In the genomic region with DNA sequence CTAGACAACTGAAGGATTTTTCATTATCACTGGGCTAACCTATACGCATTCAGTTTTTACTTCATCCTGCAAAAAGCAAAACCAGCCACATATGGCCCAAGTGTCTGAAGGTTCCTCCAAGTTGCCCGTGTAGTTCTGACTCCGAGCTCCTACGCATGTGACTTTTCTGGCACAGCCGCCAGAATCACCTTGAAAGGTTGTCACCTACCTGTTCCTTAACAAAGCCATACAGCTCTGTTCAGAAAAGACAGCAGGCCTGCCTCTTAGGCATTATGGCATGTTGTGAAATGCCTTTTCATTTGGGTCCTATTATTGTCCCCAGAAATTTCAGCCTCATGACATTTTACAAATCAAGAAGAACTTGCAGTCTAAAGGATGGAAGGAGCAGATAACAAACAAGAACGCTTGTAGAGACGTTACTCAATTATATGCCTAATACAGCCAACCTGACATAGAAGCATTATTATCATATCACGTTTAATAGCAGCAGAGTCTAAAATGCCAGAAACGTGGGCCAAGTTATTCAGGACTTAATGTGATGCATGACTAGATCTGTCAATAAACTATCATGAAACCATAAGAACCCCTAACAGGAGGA, we compare ENCODE assay signal across 20 cellular contexts.
"Had no signal": no experiment of that assay in that cellular context is flagged by ENCODE, and none has a peak within 500 bp of the region (broad histone marks: within the 10 kb centered on the region; RNA-seq: fewer than 3 reads in every experiment).

No MANE protein-coding gene starts in this region.

- H3K9me3 ChIP-seq: vagina had no signal

- H3K36me3 ChIP-seq: vagina had no signal

- H3K4me3 ChIP-seq: lung, vagina had no signal

- ATAC-seq: activated CD4-positive, alpha-beta T cell treated with anti-CD3 and anti-CD28 coated beads for 36 hours; activated naive CD4-positive, alpha-beta T cell treated with anti-CD3 and anti-CD28 coated beads, Interleukin-2, amount 50 U/mL, for 72 hours; foreskin keratinocyte; sciatic nerve; stimulated activated effector memory CD8-positive, alpha-beta T cell treated with anti-CD3 and anti-CD28 coated beads, Interleukin-12 subunit alpha, Interleukin-12 subunit beta, amount 100 ng/mL, for 72 hours had no signal

- H3K27ac Mint-ChIP-seq: activated CD4-positive, alpha-beta memory T cell treated with anti-CD3 and anti-CD28 coated beads for 36 hours; activated CD4-positive, alpha-beta T cell treated with anti-CD3 and anti-CD28 coated beads for 36 hours; activated naive CD4-positive, alpha-beta T cell treated with anti-CD3 and anti-CD28 coated beads, Interleukin-2, amount 50 U/mL, for 72 hours; activated T-helper 1 cell treated with anti-CD3 and anti-CD28 coated beads, Interleukin-12 subunit alpha, Interleukin-12 subunit beta, Interleukin-2, Interleukin-4 antibody, amounts not matched to agents 30 ng/mL and 10 ng/mL and 1 ng/mL, durations not matched to agents 14 hours and 24 hours and 36 hours; endodermal cell; stimulated activated effector memory CD8-positive, alpha-beta T cell treated with anti-CD3 and anti-CD28 coated beads, Interleukin-12 subunit alpha, Interleukin-12 subunit beta, amount 100 ng/mL, for 72 hours had no signal

- H3K27ac ChIP-seq: epithelial cell of prostate, foreskin keratinocyte, vagina had no signal

- DNase-seq: activated CD4-positive, alpha-beta memory T cell treated with anti-CD3 and anti-CD28 coated beads for 36 hours; activated CD4-positive, alpha-beta T cell treated with anti-CD3 and anti-CD28 coated beads for 36 hours; activated gamma-delta T cell treated with Interleukin-2 at 50 U/mL for 16 hours; activated T-cell treated with anti-CD3 and anti-CD28 coated beads for 4 hours; dermis blood vessel endothelial cell; endodermal cell; foreskin keratinocyte; hypothalamus; islet precursor cell; stimulated activated CD4-positive, alpha-beta T cell treated with anti-CD3 and anti-CD28 coated beads, Interleukin-4, amount 100 ng/mL, for 24 hours; SW 1271; T-helper 2 cell had no signal

- H3K4me3 Mint-ChIP-seq: activated CD4-positive, alpha-beta memory T cell treated with anti-CD3 and anti-CD28 coated beads for 36 hours; activated CD4-positive, alpha-beta T cell treated with anti-CD3 and anti-CD28 coated beads for 36 hours; activated T-helper 1 cell treated with anti-CD3 and anti-CD28 coated beads, Interleukin-12 subunit alpha, Interleukin-12 subunit beta, Interleukin-2, Interleukin-4 antibody, amounts not matched to agents 30 ng/mL and 10 ng/mL and 1 ng/mL, durations not matched to agents 14 hours and 24 hours and 36 hours; endodermal cell; neural crest cell; stimulated activated effector memory CD8-positive, alpha-beta T cell treated with anti-CD3 and anti-CD28 coated beads, Interleukin-12 subunit alpha, Interleukin-12 subunit beta, amount 100 ng/mL, for 72 hours had no signal

- H3K9me3 Mint-ChIP-seq: activated CD4-positive, alpha-beta memory T cell treated with anti-CD3 and anti-CD28 coated beads for 36 hours; activated naive CD4-positive, alpha-beta T cell treated with anti-CD3 and anti-CD28 coated beads, Interleukin-2, amount 50 U/mL, for 72 hours; activated T-helper 1 cell treated with anti-CD3 and anti-CD28 coated beads, Interleukin-12 subunit alpha, Interleukin-12 subunit beta, Interleukin-2, Interleukin-4 antibody, amounts not matched to agents 30 ng/mL and 10 ng/mL and 1 ng/mL, durations not matched to agents 14 hours and 24 hours and 36 hours; endodermal cell; neural crest cell; stimulated activated effector memory CD8-positive, alpha-beta T cell treated with anti-CD3 and anti-CD28 coated beads, Interleukin-12 subunit alpha, Interleukin-12 subunit beta, amount 100 ng/mL, for 72 hours had no signal

- H3K36me3 Mint-ChIP-seq: activated CD4-positive, alpha-beta memory T cell treated with anti-CD3 and anti-CD28 coated beads for 36 hours; activated naive CD4-positive, alpha-beta T cell treated with anti-CD3 and anti-CD28 coated beads, Interleukin-2, amount 50 U/mL, for 72 hours; stimulated activated effector memory CD8-positive, alpha-beta T cell treated with anti-CD3 and anti-CD28 coated beads, Interleukin-12 subunit alpha, Interleukin-12 subunit beta, amount 100 ng/mL, for 72 hours had no signal

- H3K27me3 ChIP-seq: foreskin keratinocyte, vagina had no signal
